14 cellular contexts compared by ENCODE assay signal in genomic region chr2:17160594-17160993, GRCh38.
DNase-seq lines count a peak whose midpoint lies in the region; ATAC-seq and TF ChIP-seq lines count a peak whose summit lies in the region.
"Had no signal": no experiment of that assay in that cellular context is flagged by ENCODE, and none has a peak within 500 bp of the region (broad histone marks: within the 10 kb centered on the region; RNA-seq: fewer than 3 reads in every experiment).

No MANE protein-coding gene starts in this region.

- no peaks in the 10 kb centered on the region for H3K79me2 ChIP-seq in PC-3 (ENCODE audit: low read length)

- no peak overlapping the region for H3K27ac Mint-ChIP-seq in stimulated activated naive B cell treated with anti-CD40 and anti-IgM and Interleukin-4, amounts not matched to agents 10 μg/mL and 1 μg/mL and 100 μg/mL, for 72 hours
- H3K27ac Mint-ChIP-seq in T-helper 2 cell treated with Interferon-gamma antibody and Interleukin-4, amounts not matched to agents 5 μg/mL and 100 μg/mL, for 36 hours: no peak overlapping the region

- no peak for DNase-seq in stimulated activated naive B cell treated with anti-CD40 and anti-IgM and Interleukin-4, amounts not matched to agents 10 μg/mL and 1 μg/mL and 100 μg/mL, for 72 hours
- no peak for DNase-seq in PC-3
- DNase-seq in T-helper 2 cell treated with Interferon-gamma antibody and Interleukin-4, amounts not matched to agents 5 μg/mL and 100 μg/mL, for 36 hours (ENCODE audit: low spot score): no peak
- no peak for DNase-seq in KBM-7
- DNase-seq: hippocampal formation, NCI-H1694, NCI-H524 treated with DMSO at 0.1 percent for 48 hours, Right ventricle myocardium superior had no signal

- ATAC-seq in GM19351 (IDR thresholded peaks at IDR 0.05; ENCODE audit: unreplicated experiment): peak; percentile 72
- peak; percentile 97 for ATAC-seq in HG02571 (IDR thresholded peaks at IDR 0.05; ENCODE audit: unreplicated experiment)
- peak; percentile 97 for ATAC-seq in HG03159 (IDR thresholded peaks at IDR 0.05; ENCODE audit: unreplicated experiment)
- peak; percentile 63 to 65 for ATAC-seq in stimulated activated naive B cell treated with anti-CD40 and anti-IgM and Interleukin-4, amounts not matched to agents 10 μg/mL and 1 μg/mL and 100 μg/mL, for 72 hours (replicated peaks)
- ATAC-seq in PC-3: no peak
- no peak for ATAC-seq in SK-N-SH treated with all-trans-retinoic acid at 6 μM for 48 hours
- ATAC-seq: esophagus mucosa had no signal

- H3F3A ChIP-seq in PC-3 (ENCODE audit: low read length, unreplicated experiment): no peaks in the 10 kb centered on the region

- no peaks in the 10 kb centered on the region for H3K9me3 ChIP-seq in PC-3 (ENCODE audit: low read length)

- in situ Hi-C loops in KBM-7 (cut with MboI; ENCODE audit: low pct_unique_long_range_greater_than_20kb, low sequenced_read_pairs): no loop called here

- H3K9ac ChIP-seq in PC-3 (ENCODE audit: low read length): no peak overlapping the region
- H3K9ac ChIP-seq: KMS-11 had no signal

- POLR2A ChIA-PET in PC-3 (lab: Charles Lee; ENCODE audit: unreplicated experiment): no interaction called here

- H3K27me3 ChIP-seq in PC-3 (ENCODE audit: low read length): no peaks in the 10 kb centered on the region

- no peak overlapping the region for H3K27ac ChIP-seq in PC-3 (ENCODE audit: low read length)
- H3K27ac ChIP-seq: KMS-11 had no signal

- no peaks in the 10 kb centered on the region for H3K27me3 Mint-ChIP-seq in stimulated activated naive B cell treated with anti-CD40 and anti-IgM and Interleukin-4, amounts not matched to agents 10 μg/mL and 1 μg/mL and 100 μg/mL, for 72 hours
- no peaks in the 10 kb centered on the region for H3K27me3 Mint-ChIP-seq in T-helper 2 cell treated with Interferon-gamma antibody and Interleukin-4, amounts not matched to agents 5 μg/mL and 100 μg/mL, for 36 hours (ENCODE audit: low read depth)

- H3K36me3 Mint-ChIP-seq in stimulated activated naive B cell treated with anti-CD40 and anti-IgM and Interleukin-4, amounts not matched to agents 10 μg/mL and 1 μg/mL and 100 μg/mL, for 72 hours: no peaks in the 10 kb centered on the region
- H3K36me3 Mint-ChIP-seq in T-helper 2 cell treated with Interferon-gamma antibody and Interleukin-4, amounts not matched to agents 5 μg/mL and 100 μg/mL, for 36 hours (ENCODE audit: low read depth): no peaks in the 10 kb centered on the region

- no peaks in the 10 kb centered on the region for H3K9me3 Mint-ChIP-seq in stimulated activated naive B cell treated with anti-CD40 and anti-IgM and Interleukin-4, amounts not matched to agents 10 μg/mL and 1 μg/mL and 100 μg/mL, for 72 hours
- H3K9me3 Mint-ChIP-seq in T-helper 2 cell treated with Interferon-gamma antibody and Interleukin-4, amounts not matched to agents 5 μg/mL and 100 μg/mL, for 36 hours: no peaks in the 10 kb centered on the region

- no peak overlapping the region for H3K4me3 Mint-ChIP-seq in stimulated activated naive B cell treated with anti-CD40 and anti-IgM and Interleukin-4, amounts not matched to agents 10 μg/mL and 1 μg/mL and 100 μg/mL, for 72 hours
- H3K4me3 Mint-ChIP-seq in T-helper 2 cell treated with Interferon-gamma antibody and Interleukin-4, amounts not matched to agents 5 μg/mL and 100 μg/mL, for 36 hours: no peak overlapping the region

- H3K4me3 ChIP-seq in PC-3 (ENCODE audit: low read length): no peak overlapping the region

- CTCF ChIA-PET in PC-3 (lab: Charles Lee): no interaction called here

- no peak overlapping the region for H2AFZ ChIP-seq in PC-3 (ENCODE audit: low read length)

- no peak for TF ChIP-seq CTCF in PC-3 (conservative IDR thresholded peaks at IDR 0.05; ENCODE audit: low read depth, low read length)

- no peaks in the 10 kb centered on the region for H3K36me3 ChIP-seq in PC-3 (ENCODE audit: low read depth, low read length)

- H3K4me1 Mint-ChIP-seq in stimulated activated naive B cell treated with anti-CD40 and anti-IgM and Interleukin-4, amounts not matched to agents 10 μg/mL and 1 μg/mL and 100 μg/mL, for 72 hours: no peaks in the 10 kb centered on the region
- H3K4me1 Mint-ChIP-seq in T-helper 2 cell treated with Interferon-gamma antibody and Interleukin-4, amounts not matched to agents 5 μg/mL and 100 μg/mL, for 36 hours (ENCODE audit: low read depth): no peaks in the 10 kb centered on the region

- H4K20me1 ChIP-seq in PC-3 (ENCODE audit: low read length): no peaks in the 10 kb centered on the region

- H3K4me1 ChIP-seq in PC-3 (ENCODE audit: insufficient read depth, low read length): no peaks in the 10 kb centered on the region

- H3K4me2 ChIP-seq in PC-3 (ENCODE audit: low read length): no peak overlapping the region
- H3K4me2 ChIP-seq: KMS-11 had no signal

- H3K9me2 ChIP-seq in PC-3 (replicated peaks; ENCODE audit: low read length): no peaks in the 10 kb centered on the region

- BruUV-seq in PC-3 (replicated peaks; lab: Mats Ljungman, UMichigan): no TSS peak

- intact Hi-C loops in PC-3 (cut with micrococcal nuclease): no loop called here

TF ChIP-seq in SK-N-SH treated with all-trans-retinoic acid at 6 μM for 48 hours, 23 proteins besides CTCF, POLR2A, EP300 and RAD21:
- TF ChIP-seq ZNF565 (CRISPR knock-in tag; conservative IDR thresholded peaks at IDR 0.05; ENCODE audit: low read depth) (no peak), ZNF8 (CRISPR knock-in tag; IDR thresholded peaks at IDR 0.05) (no peak), TCF4 (CRISPR knock-in tag; IDR thresholded peaks at IDR 0.05; ENCODE audit: borderline replicate concordance) (no peak), SNAI2 (CRISPR knock-in tag; IDR thresholded peaks at IDR 0.05) (no peak), GLIS3 (CRISPR knock-in tag; IDR thresholded peaks at IDR 0.05) (no peak), CSDC2 (CRISPR knock-in tag; IDR thresholded peaks at IDR 0.05) (no peak), BACH2 (CRISPR knock-in tag; IDR thresholded peaks at IDR 0.05; ENCODE audit: borderline replicate concordance) (no peak), CREB5 (CRISPR knock-in tag; IDR thresholded peaks at IDR 0.05; ENCODE audit: low read depth) (no peak), CSRNP3 (CRISPR knock-in tag; IDR thresholded peaks at IDR 0.05) (no peak), PPARA (CRISPR knock-in tag; IDR thresholded peaks at IDR 0.05; ENCODE audit: borderline replicate concordance) (no peak), ZC3H10 (CRISPR knock-in tag; IDR thresholded peaks at IDR 0.05) (no peak), ZNF70 (CRISPR knock-in tag; IDR thresholded peaks at IDR 0.05) (no peak), ISL1 (CRISPR knock-in tag; IDR thresholded peaks at IDR 0.05) (no peak)

Comparison
In these comparisons a context has a peak if more than half of its experiments do, and no peak if none do; other contexts are left out.
1. ATAC-seq: peak in GM19351 (single experiment), HG02571 (single experiment), HG03159 (single experiment) and stimulated activated naive B cell treated with anti-CD40 and anti-IgM and Interleukin-4, amounts not matched to agents 10 μg/mL and 1 μg/mL and 100 μg/mL, for 72 hours (2 of 2); none in PC-3 (single experiment) and SK-N-SH treated with all-trans-retinoic acid at 6 μM for 48 hours (single experiment).